In the genomic region with DNA sequence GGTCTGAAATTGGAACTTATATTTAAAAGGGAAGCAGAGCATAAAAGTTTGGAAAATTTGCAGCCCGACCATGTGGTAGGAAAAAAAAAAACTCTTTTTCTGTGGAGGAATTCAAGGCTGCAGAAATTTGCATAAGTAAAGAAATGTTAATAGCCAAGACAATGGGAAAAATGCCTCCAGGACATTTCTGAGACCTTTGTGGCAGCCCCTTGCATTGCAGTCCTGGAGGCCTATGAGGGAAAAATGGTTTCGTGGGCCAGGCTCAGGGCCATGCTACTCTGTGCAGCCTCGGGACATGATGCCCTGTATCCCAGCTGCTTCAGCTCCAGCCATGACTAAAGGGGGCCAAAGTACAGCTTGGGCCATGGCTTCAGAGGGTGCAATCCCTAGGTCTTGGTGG, we compare ENCODE assay signal across 1 cellular context.
TF ChIP-seq lines count a peak whose summit lies in the region.

No MANE protein-coding gene starts in this region.

TF ChIP-seq in GM23338, 12 proteins besides CTCF, POLR2A, EP300 and RAD21 (continued from another document):
- TF ChIP-seq ZNF462 (CRISPR knock-in tag; IDR thresholded peaks at IDR 0.05) (no peak), ZNF331 (CRISPR knock-in tag; IDR thresholded peaks at IDR 0.05; ENCODE audit: low read depth) (no peak), EZH2phosphoT487 (IDR thresholded peaks at IDR 0.05; ENCODE audit: unreplicated experiment) (no peak), NANOG (IDR thresholded peaks at IDR 0.05; ENCODE audit: borderline replicate concordance) (no peak)
TF ChIP-seq in GM23338: peak in this region for 0.
